1 cellular context compared by ENCODE assay signal in the genomic region with DNA sequence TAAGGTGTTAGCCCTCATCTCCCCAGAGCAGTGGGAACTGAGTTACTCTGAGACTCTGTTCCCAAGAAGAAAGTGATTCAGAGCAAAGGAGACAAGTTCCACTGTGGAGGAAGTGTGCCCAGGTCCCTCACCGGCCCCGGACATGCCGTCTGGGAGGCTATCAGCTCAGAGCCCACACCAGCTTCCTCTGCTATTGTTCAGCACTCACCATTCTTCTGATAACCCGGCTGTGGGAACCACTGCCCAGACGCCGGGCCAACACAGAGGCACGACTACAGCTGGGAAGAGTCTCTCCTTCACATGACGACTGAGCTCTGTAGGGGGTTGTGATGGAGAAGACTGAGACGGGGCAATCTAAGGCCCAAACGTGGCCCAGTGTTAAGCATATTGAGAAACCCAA.
TF ChIP-seq lines count a peak whose summit lies in the region.

No MANE protein-coding gene starts in this region.

TF ChIP-seq in GM23338, 12 proteins besides CTCF, POLR2A, EP300 and RAD21:
- TF ChIP-seq JUNB (IDR thresholded peaks at IDR 0.05; ENCODE audit: unreplicated experiment) (no peak), EZH2 (IDR thresholded peaks at IDR 0.05; ENCODE audit: low read depth, unreplicated experiment) (no peak)
